In genomic region chr5:41883243-41883642, GRCh38 we compare ENCODE assay signal across 1 cellular context.
TF ChIP-seq lines count a peak whose summit lies in the region.

No MANE protein-coding gene starts in this region.

TF ChIP-seq in K562, 482 proteins besides CTCF, POLR2A, EP300 and RAD21 (continued from another document and continues in another):
- TF ChIP-seq ZNF609 (CRISPR knock-in tag; IDR thresholded peaks at IDR 0.05; ENCODE audit: borderline replicate concordance), result no peak
- TF ChIP-seq BACH1 (tag; IDR thresholded peaks at IDR 0.05), result no peak
- TF ChIP-seq PTRF (tag; IDR thresholded peaks at IDR 0.05), result no peak
- peak; percentile 60 for TF ChIP-seq PML (IDR thresholded peaks at IDR 0.05; ENCODE audit: low read length)
- TF ChIP-seq RBM22 (IDR thresholded peaks at IDR 0.05; ENCODE audit: low read depth, low read length, poor library complexity, severe bottlenecking), result no peak
- no peak for TF ChIP-seq ZNF717 (CRISPR knock-in tag; IDR thresholded peaks at IDR 0.05)
- 0 out of 2 replicates have a peak, but pooled peaks have one; percentile 26 for TF ChIP-seq REST (CRISPR knock-in tag; IDR thresholded peaks at IDR 0.05; ENCODE audit: low read depth)
- 0 out of 2 replicates have a peak, but pooled peaks have one; percentile 78 for TF ChIP-seq ZNF830 (CRISPR knock-in tag; IDR thresholded peaks at IDR 0.05)
- TF ChIP-seq NCOA4 (IDR thresholded peaks at IDR 0.05; ENCODE audit: partially characterized antibody), result no peak
- TF ChIP-seq TEAD1 (CRISPR knock-in tag; IDR thresholded peaks at IDR 0.05), result peak in 1 of 2 experiments; percentile 65; a peak in 1 of 4 replicates
- no peak for TF ChIP-seq NFATC3 (IDR thresholded peaks at IDR 0.05)
- TF ChIP-seq ELF1 (tag; IDR thresholded peaks at IDR 0.05), result no peak
- TF ChIP-seq MYNN (IDR thresholded peaks at IDR 0.05), result no peak
- TF ChIP-seq MYNN (CRISPR knock-in tag; IDR thresholded peaks at IDR 0.05), result no peak
- TF ChIP-seq FOXJ2 (tag; IDR thresholded peaks at IDR 0.05), result 0 out of 2 replicates have a peak, but pooled peaks have one; percentile 42
- TF ChIP-seq TBL1XR1 (IDR thresholded peaks at IDR 0.05; ENCODE audit: low read length in 2 of 2), result peak in 1 of 2 experiments; percentile 63; a peak in 1 of 4 replicates
- peak; percentile 27 for TF ChIP-seq TBP (optimal IDR thresholded peaks at IDR 0.05; ENCODE audit: low read depth, low read length)
- no peak for TF ChIP-seq SRSF7 (optimal IDR thresholded peaks at IDR 0.05; ENCODE audit: low read depth, low read length)
- no peak for TF ChIP-seq ZNF212 (CRISPR knock-in tag; IDR thresholded peaks at IDR 0.05)
- TF ChIP-seq E2F1 (CRISPR knock-in tag; IDR thresholded peaks at IDR 0.05), result no peak
- TF ChIP-seq KLF1 (tag; IDR thresholded peaks at IDR 0.05), result no peak
- TF ChIP-seq ZNF134 (CRISPR knock-in tag; conservative IDR thresholded peaks at IDR 0.05), result peak; percentile 84
- TF ChIP-seq GMEB1 (CRISPR knock-in tag; IDR thresholded peaks at IDR 0.05), result 0 out of 2 replicates have a peak, but pooled peaks have one; percentile 17
- no peak for TF ChIP-seq XRCC3 (IDR thresholded peaks at IDR 0.05)
- no peak for TF ChIP-seq CBX1 (IDR thresholded peaks at IDR 0.05; ENCODE audit: low read depth)
- no peak for TF ChIP-seq THAP12 (CRISPR knock-in tag; IDR thresholded peaks at IDR 0.05)
- no peak for TF ChIP-seq DEAF1 (CRISPR knock-in tag; IDR thresholded peaks at IDR 0.05)
- peak; percentile 52; the same call in 1 of the 2 replicates for TF ChIP-seq HDAC2 (IDR thresholded peaks at IDR 0.05)
- TF ChIP-seq MECOM (CRISPR knock-in tag; IDR thresholded peaks at IDR 0.05), result peak; percentile 60
- no peak for TF ChIP-seq TEAD2 (tag; IDR thresholded peaks at IDR 0.05)
- peak; percentile 74 for TF ChIP-seq ZNF592 (IDR thresholded peaks at IDR 0.05)
- no peak for TF ChIP-seq MCM7 (IDR thresholded peaks at IDR 0.05)
